In the genomic region with DNA sequence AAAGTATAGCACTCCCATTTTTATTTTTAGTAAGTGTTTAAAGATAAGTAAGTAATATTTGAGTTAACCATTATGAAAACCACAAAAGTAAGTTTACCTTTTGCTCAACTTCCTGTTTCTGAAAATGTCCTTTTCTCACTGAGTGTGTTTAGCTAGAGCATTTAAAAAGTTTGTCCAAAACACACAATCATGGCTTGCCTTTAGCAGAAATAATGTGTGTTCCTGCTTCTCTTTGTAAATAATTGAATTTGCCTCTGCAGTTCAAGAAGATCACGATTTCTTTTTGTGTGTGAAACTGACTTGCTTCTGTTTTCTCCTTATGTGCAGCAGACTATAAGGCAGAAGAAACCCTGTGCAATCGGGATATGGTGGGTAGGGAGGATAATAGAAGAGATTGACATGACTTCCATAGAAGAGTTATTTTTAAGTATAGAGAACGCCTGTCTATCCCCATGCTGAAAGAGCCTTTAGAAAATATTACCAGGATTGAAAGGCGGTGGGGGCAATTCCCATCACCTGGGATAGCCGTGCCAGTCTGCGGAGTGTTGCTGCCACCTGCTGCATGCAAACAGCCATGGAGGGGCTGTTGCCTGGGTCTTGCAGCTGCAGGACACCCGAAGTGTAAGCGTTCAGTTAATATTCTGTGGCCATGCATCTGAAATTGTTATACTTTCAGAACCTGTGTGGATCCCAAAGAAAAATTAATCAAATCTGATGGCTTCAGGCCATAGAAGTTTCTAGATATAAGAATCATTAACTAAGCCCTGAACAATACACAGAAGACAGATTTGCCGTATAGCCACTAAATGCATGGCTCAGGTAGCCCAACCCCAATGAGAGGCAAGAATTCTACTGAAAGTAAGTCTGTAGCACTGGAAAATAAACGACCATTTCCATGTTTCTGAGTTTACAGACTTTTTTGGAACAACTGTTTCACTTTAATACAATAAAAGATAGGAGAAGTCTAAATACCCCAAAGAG, we compare ENCODE assay signal across 8 cellular contexts. TPM values are rescaled to one million over a fixed set of nuclear protein-coding genes. Genes with fewer than 3 reads are reported as not detected.
DNase-seq lines count a peak whose midpoint lies in the region; ATAC-seq lines count a peak whose summit lies in the region.

No MANE protein-coding gene starts in this region.

- ATAC-seq in GM21390 (IDR thresholded peaks at IDR 0.05; ENCODE audit: unreplicated experiment), result peak; percentile 68

- in situ Hi-C loops in SK-MEL-5 (cut with HindIII; ENCODE audit: low pct_unique_long_range_greater_than_20kb, low sequenced_read_pairs), result no loop called here

- H3K36me3 Mint-ChIP-seq in activated naive CD8-positive, alpha-beta T cell treated with anti-CD3 and anti-CD28 coated beads for 36 hours, result peaks cover 14% of the 10 kb centered on the region

- H3K9me3 Mint-ChIP-seq in activated naive CD8-positive, alpha-beta T cell treated with anti-CD3 and anti-CD28 coated beads for 36 hours, result peaks cover 6% of the 10 kb centered on the region

- H3K27me3 Mint-ChIP-seq in activated naive CD8-positive, alpha-beta T cell treated with anti-CD3 and anti-CD28 coated beads for 36 hours, result no peaks in the 10 kb centered on the region

- no peak overlapping the region for H3K27ac Mint-ChIP-seq in activated naive CD8-positive, alpha-beta T cell treated with anti-CD3 and anti-CD28 coated beads for 36 hours

- H3K4me1 Mint-ChIP-seq in activated naive CD8-positive, alpha-beta T cell treated with anti-CD3 and anti-CD28 coated beads for 36 hours, result peaks cover 76% of the 10 kb centered on the region

- peak overlapping the region; percentile 68 for H3K4me3 Mint-ChIP-seq in activated naive CD8-positive, alpha-beta T cell treated with anti-CD3 and anti-CD28 coated beads for 36 hours

- DNase-seq in Daoy (ENCODE audit: low read depth) (peak; percentile 72), HK-2 (ENCODE audit: unreplicated experiment) (peak; percentile 68), SK-MEL-5 (ENCODE audit: low read depth, low spot score) (peak; percentile 83), iPS-NIHi7 (ENCODE audit: extremely low spot score) (peak; percentile 81), occipital lobe (lab: John Stamatoyannopoulos, UW) (no peak)
- peak; percentile 53 for DNase-seq in activated naive CD8-positive, alpha-beta T cell treated with anti-CD3 and anti-CD28 coated beads for 36 hours
- peak; percentile 57 for DNase-seq in stimulated activated CD4-positive, alpha-beta T cell treated with anti-CD3 and anti-CD28 coated beads, Interleukin-1b, Interleukin-23, amount 100 ng/mL, for 48 hours

RNA-seq across cellular contexts. Expression of gene CD96, which starts 2.4 kb away (rescaled TPM):
- not detected in 2 replicates for total RNA-seq in Daoy (2014; rRNA removed; shearing (Covaris generic))
- 60.5 and 72.2 TPM in 2 replicates for total RNA-seq in SK-MEL-5 (2014; rRNA removed; shearing (Covaris generic))
- polyA plus RNA-seq in SK-MEL-5 (2015; cell fraction: cytosol; rRNA removed), result 42.5 and 45.5 TPM in 2 replicates
- polyA plus RNA-seq in SK-MEL-5 (2015; cell fraction: nucleus; rRNA removed), result 14.7 and 35.3 TPM in 2 replicates
- total RNA-seq in activated naive CD8-positive, alpha-beta T cell treated with anti-CD3 and anti-CD28 coated beads for 36 hours, result 10 to 100 TPM; 70.3 to 74.8 TPM
- not detected for total RNA-seq in occipital lobe

RNA-seq across cellular contexts. Expression of gene ZBED2, which starts 55.5 kb away (rescaled TPM):
- 0.11 and 1.0 TPM in 2 replicates for total RNA-seq in Daoy (2014; rRNA removed; shearing (Covaris generic))
- total RNA-seq in SK-MEL-5 (2014; rRNA removed; shearing (Covaris generic)), result not detected in 2 replicates
- polyA plus RNA-seq in SK-MEL-5 (2015; cell fraction: cytosol; rRNA removed), result not detected in 2 replicates
- polyA plus RNA-seq in SK-MEL-5 (2015; cell fraction: nucleus; rRNA removed), result not detected in 2 replicates
- 100 to 1,000 TPM; 122 to 123 TPM for total RNA-seq in activated naive CD8-positive, alpha-beta T cell treated with anti-CD3 and anti-CD28 coated beads for 36 hours
- not detected for total RNA-seq in occipital lobe

Comparison
In these comparisons a context has a peak if more than half of its experiments do, and no peak if none do; other contexts are left out.
1. RNA of gene CD96, which starts 2.4 kb away (total RNA-seq): 70.3 to 74.8 TPM in activated naive CD8-positive, alpha-beta T cell treated with anti-CD3 and anti-CD28 coated beads for 36 hours and 60.5 to 72.2 TPM in SK-MEL-5; not detected in Daoy and not detected in occipital lobe (single experiment); every median in the first group is over 10 times any median in the second.
2. RNA of gene ZBED2, which starts 55.5 kb away (total RNA-seq): 122 to 123 TPM in activated naive CD8-positive, alpha-beta T cell treated with anti-CD3 and anti-CD28 coated beads for 36 hours; 0.11 to 1.0 TPM in Daoy, not detected in SK-MEL-5 and not detected in occipital lobe (single experiment); every median in the first group is over 10 times any median in the second.